Comparison of ENCODE assay signal across 11 cellular contexts in the genomic region with DNA sequence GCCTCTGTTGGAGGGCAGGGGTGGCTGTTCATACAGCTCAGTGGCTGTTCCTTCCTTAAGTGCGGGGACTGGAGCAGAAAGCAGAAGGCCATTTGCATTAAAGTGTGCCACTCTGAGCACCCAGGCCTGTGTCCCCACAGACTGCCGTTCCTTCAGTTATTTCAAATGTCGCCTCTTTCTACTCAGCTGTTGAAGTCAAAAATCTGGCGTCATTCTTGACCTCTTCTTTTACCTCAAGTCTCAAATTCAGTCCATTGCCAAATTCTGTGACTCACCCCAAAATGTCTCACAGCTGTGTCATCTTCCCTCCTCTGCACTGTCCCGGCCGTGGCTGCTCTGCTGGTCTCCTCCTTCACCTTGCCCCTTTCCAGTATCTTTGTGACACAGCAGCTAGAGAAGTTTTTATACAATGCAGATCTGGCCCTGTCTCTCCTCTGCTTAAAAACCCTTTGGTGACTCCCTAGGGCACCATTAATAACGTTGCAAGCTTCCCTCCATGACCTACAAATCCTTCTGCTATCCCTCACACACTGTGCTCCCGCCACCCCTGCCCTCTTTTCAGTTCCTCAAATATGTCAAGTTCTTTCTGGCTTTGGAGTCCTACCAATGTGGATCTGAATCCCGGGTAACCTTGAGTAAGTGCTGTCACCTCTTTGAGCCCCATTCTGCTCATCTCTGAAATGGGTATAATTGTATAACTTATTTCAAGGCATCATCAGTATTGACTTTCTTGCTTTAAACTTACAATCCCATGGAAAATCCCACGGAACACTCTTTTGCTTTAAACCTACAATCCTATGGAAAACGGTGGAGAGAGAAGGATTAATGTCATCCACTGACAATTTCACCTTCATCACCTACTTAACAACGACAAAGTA.
DNase-seq lines count a peak whose midpoint lies in the region; ATAC-seq and TF ChIP-seq lines count a peak whose summit lies in the region.
"Had no signal": no experiment of that assay in that cellular context is flagged by ENCODE, and none has a peak within 500 bp of the region (broad histone marks: within the 10 kb centered on the region; RNA-seq: fewer than 3 reads in every experiment).

No MANE protein-coding gene starts in this region.

- no peaks in the 10 kb centered on the region for H3K27me3 ChIP-seq in smooth muscle cell (ENCODE audit: low read depth)
- H3K27me3 ChIP-seq: Peyer's patch, testis had no signal

- no peaks in the 10 kb centered on the region for H3K36me3 ChIP-seq in smooth muscle cell (ENCODE audit: low read depth)
- H3K36me3 ChIP-seq: Peyer's patch had no signal

- no peaks in the 10 kb centered on the region for H3K36me3 Mint-ChIP-seq in WTC11

- ATAC-seq in esophagus mucosa = peak; percentile 85
- ATAC-seq in WTC11 = no peak

- 63% methylated on average over 12 of the region's 12 CpGs for WGBS in smooth muscle cell (ENCODE audit: low lambda C conversion rate)

- H3K27ac ChIP-seq in smooth muscle cell (ENCODE audit: low read depth) = peak overlapping the region; percentile 2
- H3K27ac ChIP-seq: Peyer's patch, testis had no signal

- peaks cover 19% of the 10 kb centered on the region for H3K4me1 Mint-ChIP-seq in WTC11

- no peaks in the 10 kb centered on the region; the same call in 1 of the 2 replicates for H3K27me3 Mint-ChIP-seq in WTC11 (ENCODE audit: low read depth)

- DNase-seq in SKM-1 treated with dmso at 0.1 percent for 144 hours (lab: John Stamatoyannopoulos, UW; ENCODE audit: unreplicated experiment) (peak; percentile 27), SKM-1 (lab: John Stamatoyannopoulos, UW; ENCODE audit: unreplicated experiment) (no peak), RPMI7951 (ENCODE audit: low read depth) (peak; percentile 78), smooth muscle cell (lab: John Stamatoyannopoulos, UW; ENCODE audit: unreplicated experiment) (no peak), WTC11 (ENCODE audit: low spot score) (no peak), GM13976 (ENCODE audit: low spot score) (no peak), G401 (ENCODE audit: low spot score) (no peak)
- DNase-seq: Kasumi-1, Peyer's patch, testis had no signal

- no peaks in the 10 kb centered on the region for H3K9me3 ChIP-seq in smooth muscle cell (replicated peaks; ENCODE audit: low read depth)
- H3K9me3 ChIP-seq: Peyer's patch, testis had no signal

- no peak overlapping the region for H2AFZ ChIP-seq in smooth muscle cell (ENCODE audit: low read depth)

- no peaks in the 10 kb centered on the region for H4K20me1 ChIP-seq in smooth muscle cell (ENCODE audit: low read depth)

- CTCF ChIA-PET in WTC11 (lab: Charles Lee) = no interaction called here

- in situ Hi-C loops in GM13976 (cut with MboI; ENCODE audit: low sequenced_read_pairs, unreplicated experiment) = no loop called here
- in situ Hi-C loops in G401 (cut with HindIII; ENCODE audit: low sequenced_read_pairs) = no loop called here

- H3K4me2 ChIP-seq in smooth muscle cell = no peak overlapping the region

- no peak overlapping the region for H3K4me3 ChIP-seq in smooth muscle cell
- H3K4me3 ChIP-seq: Peyer's patch, testis had no signal

- no peaks in the 10 kb centered on the region for H3K4me1 ChIP-seq in smooth muscle cell (ENCODE audit: low read depth)
- H3K4me1 ChIP-seq: Peyer's patch, testis had no signal

- no peak overlapping the region for H3K9ac ChIP-seq in smooth muscle cell (ENCODE audit: low read depth)

- H3K27ac Mint-ChIP-seq in WTC11 = no peak overlapping the region

- TF ChIP-seq CTCF in smooth muscle cell (IDR thresholded peaks at IDR 0.05; ENCODE audit: borderline replicate concordance, insufficient read depth, poor library complexity, severe bottlenecking) (no peak), WTC11 (IDR thresholded peaks at IDR 0.05) (no peak), GM13976 (IDR thresholded peaks at IDR 0.05; ENCODE audit: borderline replicate concordance, control extremely low read depth, extremely low read depth, insufficient read depth, missing control alignments) (no peak)

- H3K9me3 Mint-ChIP-seq in WTC11 = no peaks in the 10 kb centered on the region

- no peak overlapping the region for H3K4me3 Mint-ChIP-seq in WTC11

- no peaks in the 10 kb centered on the region for H3F3A ChIP-seq in smooth muscle cell (ENCODE audit: low read depth)

- H3K79me2 ChIP-seq in smooth muscle cell (ENCODE audit: low read depth) = no peaks in the 10 kb centered on the region

- POLR2A ChIA-PET in WTC11 (lab: Charles Lee) = interaction anchor here (0.5 to 0.6 kb wide), 2 partner anchors 225 to 901 kb away, joined by 4 read pairs; no protein-coding TSS in a partner anchor

TF ChIP-seq in WTC11, 78 proteins besides CTCF, POLR2A, EP300 and RAD21 (continues in another document):
- TF ChIP-seq, protein P1, sequence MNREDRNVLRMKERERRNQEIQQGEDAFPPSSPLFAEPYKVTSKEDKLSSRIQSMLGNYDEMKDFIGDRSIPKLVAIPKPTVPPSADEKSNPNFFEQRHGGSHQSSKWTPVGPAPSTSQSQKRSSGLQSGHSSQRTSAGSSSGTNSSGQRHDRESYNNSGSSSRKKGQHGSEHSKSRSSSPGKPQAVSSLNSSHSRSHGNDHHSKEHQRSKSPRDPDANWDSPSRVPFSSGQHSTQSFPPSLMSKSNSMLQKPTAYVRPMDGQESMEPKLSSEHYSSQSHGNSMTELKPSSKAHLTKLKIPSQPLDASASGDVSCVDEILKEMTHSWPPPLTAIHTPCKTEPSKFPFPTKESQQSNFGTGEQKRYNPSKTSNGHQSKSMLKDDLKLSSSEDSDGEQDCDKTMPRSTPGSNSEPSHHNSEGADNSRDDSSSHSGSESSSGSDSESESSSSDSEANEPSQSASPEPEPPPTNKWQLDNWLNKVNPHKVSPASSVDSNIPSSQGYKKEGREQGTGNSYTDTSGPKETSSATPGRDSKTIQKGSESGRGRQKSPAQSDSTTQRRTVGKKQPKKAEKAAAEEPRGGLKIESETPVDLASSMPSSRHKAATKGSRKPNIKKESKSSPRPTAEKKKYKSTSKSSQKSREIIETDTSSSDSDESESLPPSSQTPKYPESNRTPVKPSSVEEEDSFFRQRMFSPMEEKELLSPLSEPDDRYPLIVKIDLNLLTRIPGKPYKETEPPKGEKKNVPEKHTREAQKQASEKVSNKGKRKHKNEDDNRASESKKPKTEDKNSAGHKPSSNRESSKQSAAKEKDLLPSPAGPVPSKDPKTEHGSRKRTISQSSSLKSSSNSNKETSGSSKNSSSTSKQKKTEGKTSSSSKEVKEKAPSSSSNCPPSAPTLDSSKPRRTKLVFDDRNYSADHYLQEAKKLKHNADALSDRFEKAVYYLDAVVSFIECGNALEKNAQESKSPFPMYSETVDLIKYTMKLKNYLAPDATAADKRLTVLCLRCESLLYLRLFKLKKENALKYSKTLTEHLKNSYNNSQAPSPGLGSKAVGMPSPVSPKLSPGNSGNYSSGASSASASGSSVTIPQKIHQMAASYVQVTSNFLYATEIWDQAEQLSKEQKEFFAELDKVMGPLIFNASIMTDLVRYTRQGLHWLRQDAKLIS (CRISPR knock-in tag; IDR thresholded peaks at IDR 0.05; ENCODE audit: borderline replicate concordance) = no peak
- TF ChIP-seq ZNF263 (CRISPR knock-in tag; IDR thresholded peaks at IDR 0.05; ENCODE audit: low read depth) (no peak), SP1 (CRISPR knock-in tag; conservative IDR thresholded peaks at IDR 0.05) (no peak), ZNF219 (CRISPR knock-in tag; IDR thresholded peaks at IDR 0.05; ENCODE audit: borderline replicate concordance) (no peak), TEAD1 (CRISPR knock-in tag; IDR thresholded peaks at IDR 0.05) (no peak), FOXJ3 (CRISPR knock-in tag; IDR thresholded peaks at IDR 0.05; ENCODE audit: borderline replicate concordance) (no peak)
- TF ChIP-seq, protein P2, sequence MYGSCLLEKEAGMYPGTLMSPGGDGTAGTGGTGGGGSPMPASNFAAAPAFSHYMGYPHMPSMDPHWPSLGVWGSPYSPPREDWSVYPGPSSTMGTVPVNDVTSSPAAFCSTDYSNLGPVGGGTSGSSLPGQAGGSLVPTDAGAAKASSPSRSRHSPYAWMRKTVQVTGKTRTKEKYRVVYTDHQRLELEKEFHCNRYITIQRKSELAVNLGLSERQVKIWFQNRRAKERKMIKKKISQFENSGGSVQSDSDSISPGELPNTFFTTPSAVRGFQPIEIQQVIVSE (CRISPR knock-in tag; IDR thresholded peaks at IDR 0.05; ENCODE audit: borderline replicate concordance) = no peak
- TF ChIP-seq, protein P3, sequence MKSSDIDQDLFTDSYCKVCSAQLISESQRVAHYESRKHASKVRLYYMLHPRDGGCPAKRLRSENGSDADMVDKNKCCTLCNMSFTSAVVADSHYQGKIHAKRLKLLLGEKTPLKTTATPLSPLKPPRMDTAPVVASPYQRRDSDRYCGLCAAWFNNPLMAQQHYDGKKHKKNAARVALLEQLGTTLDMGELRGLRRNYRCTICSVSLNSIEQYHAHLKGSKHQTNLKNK (CRISPR knock-in tag; IDR thresholded peaks at IDR 0.05) = no peak
- TF ChIP-seq, protein P4, sequence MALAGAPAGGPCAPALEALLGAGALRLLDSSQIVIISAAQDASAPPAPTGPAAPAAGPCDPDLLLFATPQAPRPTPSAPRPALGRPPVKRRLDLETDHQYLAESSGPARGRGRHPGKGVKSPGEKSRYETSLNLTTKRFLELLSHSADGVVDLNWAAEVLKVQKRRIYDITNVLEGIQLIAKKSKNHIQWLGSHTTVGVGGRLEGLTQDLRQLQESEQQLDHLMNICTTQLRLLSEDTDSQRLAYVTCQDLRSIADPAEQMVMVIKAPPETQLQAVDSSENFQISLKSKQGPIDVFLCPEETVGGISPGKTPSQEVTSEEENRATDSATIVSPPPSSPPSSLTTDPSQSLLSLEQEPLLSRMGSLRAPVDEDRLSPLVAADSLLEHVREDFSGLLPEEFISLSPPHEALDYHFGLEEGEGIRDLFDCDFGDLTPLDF (CRISPR knock-in tag; IDR thresholded peaks at IDR 0.05) = no peak
- TF ChIP-seq, protein P5, sequence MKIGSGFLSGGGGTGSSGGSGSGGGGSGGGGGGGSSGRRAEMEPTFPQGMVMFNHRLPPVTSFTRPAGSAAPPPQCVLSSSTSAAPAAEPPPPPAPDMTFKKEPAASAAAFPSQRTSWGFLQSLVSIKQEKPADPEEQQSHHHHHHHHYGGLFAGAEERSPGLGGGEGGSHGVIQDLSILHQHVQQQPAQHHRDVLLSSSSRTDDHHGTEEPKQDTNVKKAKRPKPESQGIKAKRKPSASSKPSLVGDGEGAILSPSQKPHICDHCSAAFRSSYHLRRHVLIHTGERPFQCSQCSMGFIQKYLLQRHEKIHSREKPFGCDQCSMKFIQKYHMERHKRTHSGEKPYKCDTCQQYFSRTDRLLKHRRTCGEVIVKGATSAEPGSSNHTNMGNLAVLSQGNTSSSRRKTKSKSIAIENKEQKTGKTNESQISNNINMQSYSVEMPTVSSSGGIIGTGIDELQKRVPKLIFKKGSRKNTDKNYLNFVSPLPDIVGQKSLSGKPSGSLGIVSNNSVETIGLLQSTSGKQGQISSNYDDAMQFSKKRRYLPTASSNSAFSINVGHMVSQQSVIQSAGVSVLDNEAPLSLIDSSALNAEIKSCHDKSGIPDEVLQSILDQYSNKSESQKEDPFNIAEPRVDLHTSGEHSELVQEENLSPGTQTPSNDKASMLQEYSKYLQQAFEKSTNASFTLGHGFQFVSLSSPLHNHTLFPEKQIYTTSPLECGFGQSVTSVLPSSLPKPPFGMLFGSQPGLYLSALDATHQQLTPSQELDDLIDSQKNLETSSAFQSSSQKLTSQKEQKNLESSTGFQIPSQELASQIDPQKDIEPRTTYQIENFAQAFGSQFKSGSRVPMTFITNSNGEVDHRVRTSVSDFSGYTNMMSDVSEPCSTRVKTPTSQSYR (CRISPR knock-in tag; IDR thresholded peaks at IDR 0.05) = no peak

Comparison
In these comparisons a context has a peak if more than half of its experiments do, and no peak if none do; other contexts are left out.
1. DNase-seq: peak in SKM-1 treated with dmso at 0.1 percent for 144 hours (single experiment) and RPMI7951 (single experiment); none in SKM-1 (single experiment), smooth muscle cell (single experiment), WTC11 (single experiment), GM13976 (single experiment) and G401 (single experiment).